ENCODE assay signal across 1 cellular context in the genomic region with DNA sequence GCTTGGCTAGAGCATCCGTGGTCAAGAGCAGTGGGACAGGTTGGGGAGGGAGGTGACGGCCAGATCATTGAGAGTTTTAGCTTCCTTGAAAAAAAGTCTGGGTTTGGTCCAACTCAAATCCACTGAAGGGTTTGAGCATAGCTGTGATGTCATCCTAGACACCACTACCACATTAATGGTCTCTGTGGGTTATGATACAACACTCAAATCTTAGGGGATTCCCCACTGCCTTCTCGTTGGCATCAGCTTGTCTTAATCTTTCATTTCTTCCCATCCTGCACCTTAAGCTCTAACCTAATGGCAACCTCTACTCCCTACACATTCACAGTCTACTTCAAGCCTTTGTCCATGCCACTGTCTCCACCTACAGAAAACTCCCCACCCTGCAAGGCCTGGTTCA.
A peak's percentile ranks its signal among the peaks of the same experiment; 100 is the strongest.
TF ChIP-seq lines count a peak whose summit lies in the region.

No MANE protein-coding gene starts in this region.

TF ChIP-seq in HEK293, 187 proteins besides CTCF, POLR2A, EP300 and RAD21 (continued from another document):
- peak; percentile 80 for TF ChIP-seq PRDM10 (tag by site-specific recombination; IDR thresholded peaks at IDR 0.05)
